Comparison of ENCODE assay signal across 1 cellular context in the genomic region with DNA sequence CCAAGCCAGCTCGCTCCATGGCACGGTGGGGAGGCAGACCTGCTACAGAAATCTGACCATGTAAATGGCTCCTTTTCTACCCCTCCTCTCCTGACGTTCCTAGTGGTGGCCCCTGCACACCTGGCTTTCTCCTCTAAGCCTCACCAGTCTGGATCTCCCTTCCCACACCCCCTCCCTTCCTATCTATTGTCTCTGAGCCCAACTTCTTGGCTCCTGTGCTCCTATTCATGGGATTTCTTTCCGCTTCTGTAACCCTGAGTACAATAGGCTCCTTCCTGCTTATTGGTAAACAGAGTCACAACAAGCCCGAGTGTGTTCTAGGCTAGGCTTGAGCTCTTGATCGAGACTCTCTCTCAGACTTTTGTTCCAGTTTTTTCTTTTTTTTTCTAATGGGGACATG.
TF ChIP-seq lines count a peak whose summit lies in the region.

No MANE protein-coding gene starts in this region.

TF ChIP-seq in GM23338, 12 proteins besides CTCF, POLR2A, EP300 and RAD21 (continued from another document):
- TF ChIP-seq CREB1 (CRISPR knock-in tag; IDR thresholded peaks at IDR 0.05; ENCODE audit: low read depth) (no peak), NANOG (IDR thresholded peaks at IDR 0.05; ENCODE audit: borderline replicate concordance) (no peak), EZH2 (IDR thresholded peaks at IDR 0.05; ENCODE audit: low read depth, unreplicated experiment) (no peak), ZNF331 (CRISPR knock-in tag; IDR thresholded peaks at IDR 0.05; ENCODE audit: low read depth) (no peak), JUNB (IDR thresholded peaks at IDR 0.05; ENCODE audit: unreplicated experiment) (no peak)
- TF ChIP-seq, protein P1, sequence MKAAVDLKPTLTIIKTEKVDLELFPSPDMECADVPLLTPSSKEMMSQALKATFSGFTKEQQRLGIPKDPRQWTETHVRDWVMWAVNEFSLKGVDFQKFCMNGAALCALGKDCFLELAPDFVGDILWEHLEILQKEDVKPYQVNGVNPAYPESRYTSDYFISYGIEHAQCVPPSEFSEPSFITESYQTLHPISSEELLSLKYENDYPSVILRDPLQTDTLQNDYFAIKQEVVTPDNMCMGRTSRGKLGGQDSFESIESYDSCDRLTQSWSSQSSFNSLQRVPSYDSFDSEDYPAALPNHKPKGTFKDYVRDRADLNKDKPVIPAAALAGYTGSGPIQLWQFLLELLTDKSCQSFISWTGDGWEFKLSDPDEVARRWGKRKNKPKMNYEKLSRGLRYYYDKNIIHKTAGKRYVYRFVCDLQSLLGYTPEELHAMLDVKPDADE (IDR thresholded peaks at IDR 0.05), result no peak
- TF ChIP-seq, protein P2, sequence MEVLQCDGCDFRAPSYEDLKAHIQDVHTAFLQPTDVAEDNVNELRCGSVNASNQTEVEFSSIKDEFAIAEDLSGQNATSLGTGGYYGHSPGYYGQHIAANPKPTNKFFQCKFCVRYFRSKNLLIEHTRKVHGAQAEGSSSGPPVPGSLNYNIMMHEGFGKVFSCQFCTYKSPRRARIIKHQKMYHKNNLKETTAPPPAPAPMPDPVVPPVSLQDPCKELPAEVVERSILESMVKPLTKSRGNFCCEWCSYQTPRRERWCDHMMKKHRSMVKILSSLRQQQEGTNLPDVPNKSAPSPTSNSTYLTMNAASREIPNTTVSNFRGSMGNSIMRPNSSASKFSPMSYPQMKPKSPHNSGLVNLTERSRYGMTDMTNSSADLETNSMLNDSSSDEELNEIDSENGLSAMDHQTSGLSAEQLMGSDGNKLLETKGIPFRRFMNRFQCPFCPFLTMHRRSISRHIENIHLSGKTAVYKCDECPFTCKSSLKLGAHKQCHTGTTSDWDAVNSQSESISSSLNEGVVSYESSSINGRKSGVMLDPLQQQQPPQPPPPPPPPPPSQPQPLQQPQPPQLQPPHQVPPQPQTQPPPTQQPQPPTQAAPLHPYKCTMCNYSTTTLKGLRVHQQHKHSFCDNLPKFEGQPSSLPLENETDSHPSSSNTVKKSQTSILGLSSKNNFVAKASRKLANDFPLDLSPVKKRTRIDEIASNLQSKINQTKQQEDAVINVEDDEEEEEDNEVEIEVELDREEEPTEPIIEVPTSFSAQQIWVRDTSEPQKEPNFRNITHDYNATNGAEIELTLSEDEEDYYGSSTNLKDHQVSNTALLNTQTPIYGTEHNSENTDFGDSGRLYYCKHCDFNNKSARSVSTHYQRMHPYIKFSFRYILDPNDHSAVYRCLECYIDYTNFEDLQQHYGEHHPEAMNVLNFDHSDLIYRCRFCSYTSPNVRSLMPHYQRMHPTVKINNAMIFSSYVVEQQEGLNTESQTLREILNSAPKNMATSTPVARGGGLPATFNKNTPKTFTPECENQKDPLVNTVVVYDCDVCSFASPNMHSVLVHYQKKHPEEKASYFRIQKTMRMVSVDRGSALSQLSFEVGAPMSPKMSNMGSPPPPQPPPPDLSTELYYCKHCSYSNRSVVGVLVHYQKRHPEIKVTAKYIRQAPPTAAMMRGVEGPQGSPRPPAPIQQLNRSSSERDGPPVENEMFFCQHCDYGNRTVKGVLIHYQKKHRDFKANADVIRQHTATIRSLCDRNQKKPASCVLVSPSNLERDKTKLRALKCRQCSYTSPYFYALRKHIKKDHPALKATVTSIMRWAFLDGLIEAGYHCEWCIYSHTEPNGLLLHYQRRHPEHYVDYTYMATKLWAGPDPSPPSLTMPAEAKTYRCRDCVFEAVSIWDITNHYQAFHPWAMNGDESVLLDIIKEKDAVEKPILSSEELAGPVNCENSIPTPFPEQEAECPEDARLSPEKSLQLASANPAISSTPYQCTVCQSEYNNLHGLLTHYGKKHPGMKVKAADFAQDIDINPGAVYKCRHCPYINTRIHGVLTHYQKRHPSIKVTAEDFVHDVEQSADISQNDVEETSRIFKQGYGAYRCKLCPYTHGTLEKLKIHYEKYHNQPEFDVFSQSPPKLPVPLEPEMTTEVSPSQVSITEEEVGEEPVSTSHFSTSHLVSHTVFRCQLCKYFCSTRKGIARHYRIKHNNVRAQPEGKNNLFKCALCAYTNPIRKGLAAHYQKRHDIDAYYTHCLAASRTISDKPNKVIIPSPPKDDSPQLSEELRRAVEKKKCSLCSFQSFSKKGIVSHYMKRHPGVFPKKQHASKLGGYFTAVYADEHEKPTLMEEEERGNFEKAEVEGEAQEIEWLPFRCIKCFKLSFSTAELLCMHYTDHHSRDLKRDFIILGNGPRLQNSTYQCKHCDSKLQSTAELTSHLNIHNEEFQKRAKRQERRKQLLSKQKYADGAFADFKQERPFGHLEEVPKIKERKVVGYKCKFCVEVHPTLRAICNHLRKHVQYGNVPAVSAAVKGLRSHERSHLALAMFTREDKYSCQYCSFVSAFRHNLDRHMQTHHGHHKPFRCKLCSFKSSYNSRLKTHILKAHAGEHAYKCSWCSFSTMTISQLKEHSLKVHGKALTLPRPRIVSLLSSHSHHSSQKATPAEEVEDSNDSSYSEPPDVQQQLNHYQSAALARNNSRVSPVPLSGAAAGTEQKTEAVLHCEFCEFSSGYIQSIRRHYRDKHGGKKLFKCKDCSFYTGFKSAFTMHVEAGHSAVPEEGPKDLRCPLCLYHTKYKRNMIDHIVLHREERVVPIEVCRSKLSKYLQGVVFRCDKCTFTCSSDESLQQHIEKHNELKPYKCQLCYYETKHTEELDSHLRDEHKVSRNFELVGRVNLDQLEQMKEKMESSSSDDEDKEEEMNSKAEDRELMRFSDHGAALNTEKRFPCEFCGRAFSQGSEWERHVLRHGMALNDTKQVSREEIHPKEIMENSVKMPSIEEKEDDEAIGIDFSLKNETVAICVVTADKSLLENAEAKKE (CRISPR knock-in tag; IDR thresholded peaks at IDR 0.05), result no peak
- TF ChIP-seq, protein P3, sequence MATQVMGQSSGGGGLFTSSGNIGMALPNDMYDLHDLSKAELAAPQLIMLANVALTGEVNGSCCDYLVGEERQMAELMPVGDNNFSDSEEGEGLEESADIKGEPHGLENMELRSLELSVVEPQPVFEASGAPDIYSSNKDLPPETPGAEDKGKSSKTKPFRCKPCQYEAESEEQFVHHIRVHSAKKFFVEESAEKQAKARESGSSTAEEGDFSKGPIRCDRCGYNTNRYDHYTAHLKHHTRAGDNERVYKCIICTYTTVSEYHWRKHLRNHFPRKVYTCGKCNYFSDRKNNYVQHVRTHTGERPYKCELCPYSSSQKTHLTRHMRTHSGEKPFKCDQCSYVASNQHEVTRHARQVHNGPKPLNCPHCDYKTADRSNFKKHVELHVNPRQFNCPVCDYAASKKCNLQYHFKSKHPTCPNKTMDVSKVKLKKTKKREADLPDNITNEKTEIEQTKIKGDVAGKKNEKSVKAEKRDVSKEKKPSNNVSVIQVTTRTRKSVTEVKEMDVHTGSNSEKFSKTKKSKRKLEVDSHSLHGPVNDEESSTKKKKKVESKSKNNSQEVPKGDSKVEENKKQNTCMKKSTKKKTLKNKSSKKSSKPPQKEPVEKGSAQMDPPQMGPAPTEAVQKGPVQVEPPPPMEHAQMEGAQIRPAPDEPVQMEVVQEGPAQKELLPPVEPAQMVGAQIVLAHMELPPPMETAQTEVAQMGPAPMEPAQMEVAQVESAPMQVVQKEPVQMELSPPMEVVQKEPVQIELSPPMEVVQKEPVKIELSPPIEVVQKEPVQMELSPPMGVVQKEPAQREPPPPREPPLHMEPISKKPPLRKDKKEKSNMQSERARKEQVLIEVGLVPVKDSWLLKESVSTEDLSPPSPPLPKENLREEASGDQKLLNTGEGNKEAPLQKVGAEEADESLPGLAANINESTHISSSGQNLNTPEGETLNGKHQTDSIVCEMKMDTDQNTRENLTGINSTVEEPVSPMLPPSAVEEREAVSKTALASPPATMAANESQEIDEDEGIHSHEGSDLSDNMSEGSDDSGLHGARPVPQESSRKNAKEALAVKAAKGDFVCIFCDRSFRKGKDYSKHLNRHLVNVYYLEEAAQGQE (IDR thresholded peaks at IDR 0.05; ENCODE audit: unreplicated experiment), result no peak
